Comparison of ENCODE assay signal across 10 cellular contexts in the genomic region with DNA sequence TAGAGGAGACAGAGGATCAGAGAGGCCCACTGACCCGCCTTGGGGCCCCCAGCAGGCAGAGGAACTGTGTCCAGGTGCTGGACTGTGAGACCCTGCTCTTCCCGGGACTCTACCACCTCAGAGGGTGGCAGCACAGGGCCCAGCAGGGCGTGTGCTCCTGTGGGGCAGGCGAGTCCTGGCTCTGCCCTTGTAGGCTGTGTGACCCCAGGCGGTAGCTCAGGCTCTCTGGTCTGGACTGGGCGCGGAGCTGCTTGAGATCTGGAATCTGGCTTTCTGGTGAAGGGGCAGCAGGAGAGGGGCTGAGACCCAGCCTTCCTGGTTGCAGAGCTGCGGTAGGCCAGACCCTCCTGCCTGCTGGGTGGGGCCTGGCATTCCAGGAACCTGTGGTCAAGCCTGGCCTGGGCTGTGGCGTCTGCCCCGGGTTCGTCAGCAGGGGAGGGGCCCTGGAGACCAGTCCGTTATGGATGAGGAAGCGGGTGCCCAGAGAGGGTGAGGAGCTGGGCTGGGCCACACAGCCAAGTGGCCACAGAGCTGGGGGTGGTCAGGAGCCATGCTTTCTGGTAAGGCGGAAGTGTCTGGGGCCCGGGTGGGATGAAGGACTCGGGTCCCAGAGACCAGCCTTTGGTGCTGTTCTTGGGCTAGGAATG. TPM values are rescaled to one million over a fixed set of nuclear protein-coding genes. Genes with fewer than 3 reads are reported as not detected.
DNase-seq lines count a peak whose midpoint lies in the region; ATAC-seq, FAIRE-seq and TF ChIP-seq lines count a peak whose summit lies in the region.
"Had no signal": no experiment of that assay in that cellular context is flagged by ENCODE, and none has a peak within 500 bp of the region (broad histone marks: within the 10 kb centered on the region; RNA-seq: fewer than 3 reads in every experiment).

No MANE protein-coding gene starts in this region.

- H3K9me1 ChIP-seq in K562 (ENCODE audit: control insufficient read depth, insufficient read depth, low read length): no peaks in the 10 kb centered on the region

- TF ChIP-seq POLR2A in K562 (conservative IDR thresholded peaks at IDR 0.05): no peak

- peaks cover 13% of the 10 kb centered on the region for H3K4me1 Mint-ChIP-seq in HFFc6 (ENCODE audit: low read depth)

- no peaks in the 10 kb centered on the region for H3K36me3 ChIP-seq in H7 (replicated peaks; ENCODE audit: control insufficient read depth, insufficient read depth, low read length)
- H3K36me3 ChIP-seq in K562 (ENCODE audit: control insufficient read depth, insufficient read depth, low read length): no peaks in the 10 kb centered on the region
- H3K36me3 ChIP-seq in stomach smooth muscle (ENCODE audit: control insufficient read depth in 2 of 2, insufficient read depth in 2 of 2, low read length in 2 of 2): no peaks in the 10 kb centered on the region

- TF ChIP-seq EP300 in K562 (IDR thresholded peaks at IDR 0.05; ENCODE audit: low read length): no peak

- H3K27me3 Mint-ChIP-seq in HFFc6 (ENCODE audit: insufficient read depth): no peaks in the 10 kb centered on the region

- H4K20me1 ChIP-seq in K562 (replicated peaks; ENCODE audit: control insufficient read depth, insufficient read depth, low read length): peaks cover 76% of the 10 kb centered on the region

- H3K4me3 ChIP-seq in H7 (ENCODE audit: insufficient read depth, low read depth, low read length) (no peak overlapping the region), K562 (no peak overlapping the region), stomach smooth muscle (ENCODE audit: low read length in 2 of 2) (no peak overlapping the region)

- H3K4me2 ChIP-seq in K562 (ENCODE audit: insufficient read depth, low read length): no peak overlapping the region

- in situ Hi-C loops in K562 (cut with MboI): no loop called here

- H3K9me3 ChIP-seq in K562 (replicated peaks; ENCODE audit: control insufficient read depth, insufficient read depth, low read depth, low read length): no peaks in the 10 kb centered on the region
- no peaks in the 10 kb centered on the region for H3K9me3 ChIP-seq in stomach smooth muscle (ENCODE audit: control insufficient read depth in 2 of 2, low read length in 2 of 2)

- FAIRE-seq in K562 (lab: Jason Lieb, UNC): no peak

- POLR2A ChIA-PET in K562 (lab: Yijun Ruan, JAX): interaction anchor here (0.5 to 0.6 kb wide), 4 partner anchors 9 to 547 kb away, joined by 3 read pairs; no protein-coding TSS in a partner anchor

- DNase-seq in H7 (peak; percentile 67), K562 (ENCODE audit: extremely low read depth in 1 of 4, low spot score in 3 of 4) (no peak), kidney tubule cell (ENCODE audit: low spot score) (peak; percentile 72), HFFc6 (no peak), HT-29 (ENCODE audit: low spot score) (no peak)
- DNase-seq: activated CD4-positive, CD25-positive, alpha-beta regulatory T cell treated with anti-CD3 and anti-CD28 coated beads, Interleukin-2, amount 50 U/mL, for 72 hours; Karpas-422 had no signal

- intact Hi-C loops in K562 (cut with micrococcal nuclease): no loop called here

- H3K9me3 Mint-ChIP-seq in HFFc6: no peaks in the 10 kb centered on the region

- H3K4me1 ChIP-seq in K562 (replicated peaks in 1 of 2; ENCODE audit: control insufficient read depth in 2 of 2, insufficient read depth in 2 of 2, low read length in 2 of 2) (peaks cover 5 to 88% of the 10 kb centered on the region in 2 experiments; a peak in 3 of 5 replicates), stomach smooth muscle (ENCODE audit: control insufficient read depth, insufficient read depth, low read length) (peaks cover 88% of the 10 kb centered on the region)

- no TSS peak for BruUV-seq in K562 (replicated peaks; lab: Mats Ljungman, UMichigan)

- H3K27me3 ChIP-seq in H7 (ENCODE audit: control insufficient read depth, insufficient read depth, low read length): no peaks in the 10 kb centered on the region
- H3K27me3 ChIP-seq in K562 (ENCODE audit: control insufficient read depth in 2 of 2, insufficient read depth in 2 of 2, low read length in 2 of 2): no peaks in the 10 kb centered on the region
- no peaks in the 10 kb centered on the region for H3K27me3 ChIP-seq in stomach smooth muscle (ENCODE audit: control insufficient read depth in 1 of 2, insufficient read depth in 2 of 2, low read length in 2 of 2)

- ATAC-seq in K562: no peak
- no peak for ATAC-seq in GM19395 (IDR thresholded peaks at IDR 0.05; ENCODE audit: unreplicated experiment)
- no peak for ATAC-seq in GM21515 (IDR thresholded peaks at IDR 0.05; ENCODE audit: unreplicated experiment)

- no peak for TF ChIP-seq RAD21 in K562 (CRISPR knock-in tag; conservative IDR thresholded peaks at IDR 0.05 in 1 of 2, IDR thresholded peaks at IDR 0.05 in 1 of 2)

- no peaks in the 10 kb centered on the region for H3K36me3 Mint-ChIP-seq in HFFc6 (ENCODE audit: low read depth)

- whole genome bisulfite sequencing in K562 (ENCODE audit: insufficient coverage, low coverage, missing lambda C conversion rate): 70% methylated on average over 15 of the region's 16 CpGs

- peak overlapping the region in 1 of 2 experiments; percentile 13; a peak in 1 of 4 replicates for H3K9ac ChIP-seq in K562 (ENCODE audit: insufficient read depth in 1 of 2, low read depth in 2 of 2, low read length in 2 of 2)
- no peak overlapping the region for H3K9ac ChIP-seq in stomach smooth muscle (ENCODE audit: low read length in 2 of 2)

- no peak overlapping the region for H3K4me3 Mint-ChIP-seq in HFFc6

- H3K27ac ChIP-seq in K562 (ENCODE audit: extremely low read depth, low read depth, low read length) (no peak overlapping the region), stomach smooth muscle (ENCODE audit: low read length) (peak overlapping the region; percentile 55)

- peaks cover 19% of the 10 kb centered on the region for H3K79me2 ChIP-seq in K562 (ENCODE audit: control insufficient read depth, insufficient read depth, low read length)

- no peak overlapping the region for H3K27ac Mint-ChIP-seq in HFFc6

- TF ChIP-seq CTCF in K562 (IDR thresholded peaks at IDR 0.05 in 2 of 3, conservative IDR thresholded peaks at IDR 0.05 in 1 of 3; ENCODE audit: insufficient read depth in 2 of 3, low read depth in 1 of 3, low read length in 3 of 3) (no peak), HFFc6 (IDR thresholded peaks at IDR 0.05) (no peak)

- no peak overlapping the region for H2AFZ ChIP-seq in K562 (ENCODE audit: low read depth, low read length)

- CTCF ChIA-PET in K562 (lab: Yijun Ruan, JAX; ENCODE audit: low intra/inter-chr PET ratio): no interaction called here

TF ChIP-seq in K562, 482 proteins besides CTCF, POLR2A, EP300 and RAD21 (continues in another document):
- TF ChIP-seq, protein P1, sequence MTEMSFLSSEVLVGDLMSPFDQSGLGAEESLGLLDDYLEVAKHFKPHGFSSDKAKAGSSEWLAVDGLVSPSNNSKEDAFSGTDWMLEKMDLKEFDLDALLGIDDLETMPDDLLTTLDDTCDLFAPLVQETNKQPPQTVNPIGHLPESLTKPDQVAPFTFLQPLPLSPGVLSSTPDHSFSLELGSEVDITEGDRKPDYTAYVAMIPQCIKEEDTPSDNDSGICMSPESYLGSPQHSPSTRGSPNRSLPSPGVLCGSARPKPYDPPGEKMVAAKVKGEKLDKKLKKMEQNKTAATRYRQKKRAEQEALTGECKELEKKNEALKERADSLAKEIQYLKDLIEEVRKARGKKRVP (CRISPR knock-in tag; IDR thresholded peaks at IDR 0.05): no peak
- TF ChIP-seq GABPB1 (CRISPR knock-in tag; IDR thresholded peaks at IDR 0.05): no peak
- TF ChIP-seq, protein P2, sequence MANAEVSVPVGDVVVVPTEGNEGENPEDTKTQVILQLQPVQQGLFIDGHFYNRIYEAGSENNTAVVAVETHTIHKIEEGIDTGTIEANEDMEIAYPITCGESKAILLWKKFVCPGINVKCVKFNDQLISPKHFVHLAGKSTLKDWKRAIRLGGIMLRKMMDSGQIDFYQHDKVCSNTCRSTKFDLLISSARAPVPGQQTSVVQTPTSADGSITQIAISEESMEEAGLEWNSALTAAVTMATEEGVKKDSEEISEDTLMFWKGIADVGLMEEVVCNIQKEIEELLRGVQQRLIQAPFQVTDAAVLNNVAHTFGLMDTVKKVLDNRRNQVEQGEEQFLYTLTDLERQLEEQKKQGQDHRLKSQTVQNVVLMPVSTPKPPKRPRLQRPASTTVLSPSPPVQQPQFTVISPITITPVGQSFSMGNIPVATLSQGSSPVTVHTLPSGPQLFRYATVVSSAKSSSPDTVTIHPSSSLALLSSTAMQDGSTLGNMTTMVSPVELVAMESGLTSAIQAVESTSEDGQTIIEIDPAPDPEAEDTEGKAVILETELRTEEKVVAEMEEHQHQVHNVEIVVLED (CRISPR knock-in tag; IDR thresholded peaks at IDR 0.05): no peak
- 0 out of 2 replicates have a peak, but pooled peaks have one; percentile 37 for TF ChIP-seq CBX1 (IDR thresholded peaks at IDR 0.05; ENCODE audit: low read depth)

RNA-seq across cellular contexts. Expression of a gene that starts 46.5 kb away (rescaled TPM):
- 17.7 and 23.2 TPM in 2 replicates for total RNA-seq in H7 (2014; rRNA removed; shearing (Covaris generic))
- 9.2 and 26.3 TPM in 2 replicates for total RNA-seq in K562 (2011; cell fraction: chromatin; rRNA removed; ENCODE audit: low replicate concordance)
- 12.6 and 15.3 TPM in 2 replicates for total RNA-seq in K562 (2011; cell fraction: nucleolus; rRNA removed)
- total RNA-seq in K562 (2011; cell fraction: nucleoplasm; rRNA removed): 9.4 and 10.3 TPM in 2 replicates
- 9.6 and 11.0 TPM in 2 replicates for total RNA-seq in K562 (2014; rRNA removed)
- total RNA-seq in K562 (2014; rRNA removed; fragmentation: Illumina TruSeq; extraction: Trizol): 1.5 and 1.8 TPM in 2 replicates
- 4.2 and 5.7 TPM in 2 replicates for total RNA-seq in K562 (2015; rRNA removed; fragmentation: Illumina TruSeq; extraction: Trizol)
- 21.4 and 23.6 TPM in 2 replicates for total RNA-seq in K562 (2021)
- polyA plus RNA-seq in K562 (2011; rRNA removed): 4.0 and 4.6 TPM in 2 replicates
- 8.4 and 14.0 TPM in 2 replicates for polyA plus RNA-seq in K562 (2011; cell fraction: cytosol; rRNA removed)
- 7.8 and 14.2 TPM in 2 replicates for polyA plus RNA-seq in K562 (2011; cell fraction: nucleus; rRNA removed)
- polyA plus RNA-seq in K562 (2012): 13.9 and 14.6 TPM in 2 replicates
- polyA plus RNA-seq in K562 (2014; fragmentation: Illumina TruSeq; extraction: Trizol): 5.2 and 14.5 TPM in 2 replicates
- polyA plus RNA-seq in K562 (2014; fragmentation: Nextera tagmentation; extraction: Ambion mirVana): under 1 TPM; 0.35 to 0.56 TPM
- polyA plus RNA-seq in K562 (2014; rRNA removed): 6.8 and 14.8 TPM in 2 replicates
- 2.2 and 4.3 TPM in 2 replicates for polyA minus RNA-seq in K562 (2011; rRNA and poly(A)+ RNA removed)
- 13.6 and 24.3 TPM in 2 replicates for polyA minus RNA-seq in K562 (2011; cell fraction: cytosol; rRNA and poly(A)+ RNA removed)
- polyA minus RNA-seq in K562 (2011; cell fraction: nucleus; rRNA and poly(A)+ RNA removed): 6.7 and 8.4 TPM in 2 replicates
- 10 to 100 TPM; 23.2 to 31.9 (median 28.0) TPM for total RNA-seq in HFFc6 (2021; fragmentation: NEBNext Ultra II Directional; extraction: Animal tissue kit (Norgen Biotek cat#: 25700))
- 63.4 and 74.4 TPM in 2 replicates for total RNA-seq in HT-29 (2014; rRNA removed; shearing (Covaris generic))

Comparison
In these comparisons a context has a peak if more than half of its experiments do, and no peak if none do; other contexts are left out.
1. DNase-seq: peak in H7 (single experiment) and kidney tubule cell (single experiment); none in K562 (0 of 4), HFFc6 (single experiment) and HT-29 (single experiment).